Comparison of ENCODE assay signal across 11 cellular contexts in the genomic region with DNA sequence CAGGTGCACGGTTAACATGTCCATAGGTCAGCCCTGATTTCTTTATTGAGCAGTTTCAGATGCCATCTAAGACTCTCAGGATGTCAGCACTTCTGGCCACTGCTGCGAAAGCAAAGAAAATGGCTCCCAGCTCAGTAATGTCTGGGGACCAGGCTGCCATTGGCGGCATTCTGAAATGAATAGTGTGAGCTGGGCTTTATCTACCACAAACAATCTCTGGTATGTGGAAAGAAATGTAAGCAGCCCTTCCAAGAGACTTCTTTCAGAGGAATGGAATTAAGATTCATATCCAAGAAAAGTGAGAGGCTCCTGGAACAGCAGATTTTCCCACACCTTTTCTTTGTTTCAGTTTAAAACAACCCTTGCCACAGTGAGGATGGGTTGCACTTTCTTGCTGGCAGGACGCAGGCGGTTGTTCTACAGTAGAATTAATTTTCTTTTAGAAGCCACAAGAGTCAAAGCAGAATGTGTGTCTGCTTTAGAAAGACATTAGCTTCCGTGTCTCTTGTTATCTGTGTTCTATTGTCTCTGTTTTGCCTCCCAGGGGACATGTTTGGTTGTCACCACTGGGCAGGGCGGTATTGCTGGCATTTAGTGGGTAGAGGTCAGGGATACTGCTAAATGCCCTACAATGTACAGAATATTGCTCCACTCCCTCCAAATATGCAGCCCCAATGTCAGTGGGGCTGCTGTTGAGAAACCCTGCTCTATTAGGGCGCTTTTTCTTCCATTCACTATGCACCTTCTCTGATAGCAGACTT.
DNase-seq lines count a peak whose midpoint lies in the region; ATAC-seq and TF ChIP-seq lines count a peak whose summit lies in the region.
"Had no signal": no experiment of that assay in that cellular context is flagged by ENCODE, and none has a peak within 500 bp of the region (broad histone marks: within the 10 kb centered on the region; RNA-seq: fewer than 3 reads in every experiment).

No MANE protein-coding gene starts in this region.

- ATAC-seq in body of pancreas = peak; percentile 35
- ATAC-seq in lower lobe of right lung = no peak

- TF ChIP-seq POLR2A in body of pancreas (IDR thresholded peaks at IDR 0.05) = no peak

- H3K4me1 ChIP-seq in body of pancreas = no peaks in the 10 kb centered on the region
- H3K4me1 ChIP-seq in lower lobe of right lung = no peaks in the 10 kb centered on the region

- no peaks in the 10 kb centered on the region for H3K27me3 ChIP-seq in body of pancreas
- no peaks in the 10 kb centered on the region for H3K27me3 ChIP-seq in lower lobe of right lung (ENCODE audit: low read depth)

- TF ChIP-seq CTCF in body of pancreas (IDR thresholded peaks at IDR 0.05) (no peak), lower lobe of right lung (IDR thresholded peaks at IDR 0.05) (no peak)

- intact Hi-C loops in body of pancreas (cut with DNase I) = no loop called here
- intact Hi-C loops in lower lobe of right lung (cut with DNase I) = no loop called here

- DNase-seq in A172 (ENCODE audit: low spot score) (peak; percentile 91), HS-27A (ENCODE audit: low read depth) (peak; percentile 82), body of pancreas (no peak), iris pigment epithelial cell (ENCODE audit: low read depth) (peak; percentile 54), NCI-H82 treated with DMSO at 0.1 percent for 48 hours (lab: John Stamatoyannopoulos, UW; ENCODE audit: unreplicated experiment) (no peak), 8988T (no peak), NCI-H2171 treated with DMSO at 0.1 percent for 48 hours (lab: John Stamatoyannopoulos, UW) (no peak), lower lobe of right lung (no peak)
- DNase-seq: amygdala, esophagus squamous epithelium, NCI-H526 treated with DMSO at 0.1 percent for 48 hours had no signal

- H3K36me3 ChIP-seq in body of pancreas (replicated peaks in 1 of 2; ENCODE audit: insufficient read depth in 1 of 2, low read depth in 2 of 2) = no peaks in the 10 kb centered on the region
- no peaks in the 10 kb centered on the region for H3K36me3 ChIP-seq in lower lobe of right lung
- H3K36me3 ChIP-seq: esophagus squamous epithelium had no signal

- H3K9me3 ChIP-seq in body of pancreas (no peaks in the 10 kb centered on the region), lower lobe of right lung (no peaks in the 10 kb centered on the region)
- H3K9me3 ChIP-seq: esophagus squamous epithelium had no signal

- no peak overlapping the region for H3K4me3 ChIP-seq in body of pancreas
- no peak overlapping the region for H3K4me3 ChIP-seq in lower lobe of right lung
- H3K4me3 ChIP-seq: esophagus squamous epithelium had no signal

- H3K27ac ChIP-seq in body of pancreas = no peak overlapping the region
- H3K27ac ChIP-seq in lower lobe of right lung = no peak overlapping the region
- H3K27ac ChIP-seq: esophagus squamous epithelium had no signal

- WGBS in body of pancreas, 2 donors = 61 to 70% methylated on average over 8 of the region's 8 CpGs

Comparison
In these comparisons a context has a peak if more than half of its experiments do, and no peak if none do; other contexts are left out.
1. DNase-seq: peak in A172 (single experiment), HS-27A (single experiment) and iris pigment epithelial cell (single experiment); none in body of pancreas (0 of 4), NCI-H82 treated with DMSO at 0.1 percent for 48 hours (single experiment), 8988T (single experiment), NCI-H2171 treated with DMSO at 0.1 percent for 48 hours (single experiment) and lower lobe of right lung (single experiment).